In the genomic region with DNA sequence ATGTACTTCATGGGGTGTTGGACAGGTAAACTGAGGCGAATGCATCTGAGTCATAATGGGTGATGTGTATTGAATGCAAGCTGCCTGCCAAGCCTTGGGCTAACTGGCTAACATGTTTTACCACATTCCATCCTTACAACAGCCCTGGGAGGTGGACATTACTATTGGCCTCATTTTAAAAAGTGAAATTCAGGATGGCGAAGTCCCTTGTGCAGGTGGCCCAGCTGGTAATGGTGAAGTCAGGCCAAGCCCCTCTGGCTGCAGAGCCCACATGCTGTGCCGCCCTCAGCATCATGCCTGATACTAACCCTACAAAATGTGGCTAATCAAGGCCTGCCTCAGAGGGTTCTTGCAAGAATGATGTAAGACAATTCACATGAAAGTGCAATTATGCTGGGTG, we compare ENCODE assay signal across 2 cellular contexts.
TF ChIP-seq lines count a peak whose summit lies in the region.

No MANE protein-coding gene starts in this region.

TF ChIP-seq in Ishikawa, 13 proteins besides CTCF, POLR2A, EP300 and RAD21:
- TF ChIP-seq, protein P1, sequence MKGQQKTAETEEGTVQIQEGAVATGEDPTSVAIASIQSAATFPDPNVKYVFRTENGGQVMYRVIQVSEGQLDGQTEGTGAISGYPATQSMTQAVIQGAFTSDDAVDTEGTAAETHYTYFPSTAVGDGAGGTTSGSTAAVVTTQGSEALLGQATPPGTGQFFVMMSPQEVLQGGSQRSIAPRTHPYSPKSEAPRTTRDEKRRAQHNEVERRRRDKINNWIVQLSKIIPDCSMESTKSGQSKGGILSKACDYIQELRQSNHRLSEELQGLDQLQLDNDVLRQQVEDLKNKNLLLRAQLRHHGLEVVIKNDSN (IDR thresholded peaks at IDR 0.05), result no peak
- TF ChIP-seq EGR1 (IDR thresholded peaks at IDR 0.05), result no peak
- 0 out of 2 replicates have a peak, but pooled peaks have one; percentile 8 for TF ChIP-seq CEBPB (IDR thresholded peaks at IDR 0.05)
- peak; percentile 62; the same call in 1 of the 2 replicates for TF ChIP-seq YY1 (IDR thresholded peaks at IDR 0.05; ENCODE audit: low read depth)
- TF ChIP-seq TEAD4 (IDR thresholded peaks at IDR 0.05), result peak; percentile 85
- no peak for TF ChIP-seq TAF1 (IDR thresholded peaks at IDR 0.05; ENCODE audit: low read depth)
- TF ChIP-seq CREB1 (IDR thresholded peaks at IDR 0.05; ENCODE audit: low read depth), result no peak
- peak; percentile 73 for TF ChIP-seq NFIC (IDR thresholded peaks at IDR 0.05)
- peak; percentile 83 for TF ChIP-seq TCF12 (IDR thresholded peaks at IDR 0.05; ENCODE audit: low read depth)
- no peak; the same call in 1 of the 2 replicates for TF ChIP-seq FOXM1 (IDR thresholded peaks at IDR 0.05; ENCODE audit: borderline replicate concordance, low read depth)
- TF ChIP-seq, protein P2, sequence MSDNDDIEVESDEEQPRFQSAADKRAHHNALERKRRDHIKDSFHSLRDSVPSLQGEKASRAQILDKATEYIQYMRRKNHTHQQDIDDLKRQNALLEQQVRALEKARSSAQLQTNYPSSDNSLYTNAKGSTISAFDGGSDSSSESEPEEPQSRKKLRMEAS (IDR thresholded peaks at IDR 0.05), result peak; percentile 74
- TF ChIP-seq, protein P3, sequence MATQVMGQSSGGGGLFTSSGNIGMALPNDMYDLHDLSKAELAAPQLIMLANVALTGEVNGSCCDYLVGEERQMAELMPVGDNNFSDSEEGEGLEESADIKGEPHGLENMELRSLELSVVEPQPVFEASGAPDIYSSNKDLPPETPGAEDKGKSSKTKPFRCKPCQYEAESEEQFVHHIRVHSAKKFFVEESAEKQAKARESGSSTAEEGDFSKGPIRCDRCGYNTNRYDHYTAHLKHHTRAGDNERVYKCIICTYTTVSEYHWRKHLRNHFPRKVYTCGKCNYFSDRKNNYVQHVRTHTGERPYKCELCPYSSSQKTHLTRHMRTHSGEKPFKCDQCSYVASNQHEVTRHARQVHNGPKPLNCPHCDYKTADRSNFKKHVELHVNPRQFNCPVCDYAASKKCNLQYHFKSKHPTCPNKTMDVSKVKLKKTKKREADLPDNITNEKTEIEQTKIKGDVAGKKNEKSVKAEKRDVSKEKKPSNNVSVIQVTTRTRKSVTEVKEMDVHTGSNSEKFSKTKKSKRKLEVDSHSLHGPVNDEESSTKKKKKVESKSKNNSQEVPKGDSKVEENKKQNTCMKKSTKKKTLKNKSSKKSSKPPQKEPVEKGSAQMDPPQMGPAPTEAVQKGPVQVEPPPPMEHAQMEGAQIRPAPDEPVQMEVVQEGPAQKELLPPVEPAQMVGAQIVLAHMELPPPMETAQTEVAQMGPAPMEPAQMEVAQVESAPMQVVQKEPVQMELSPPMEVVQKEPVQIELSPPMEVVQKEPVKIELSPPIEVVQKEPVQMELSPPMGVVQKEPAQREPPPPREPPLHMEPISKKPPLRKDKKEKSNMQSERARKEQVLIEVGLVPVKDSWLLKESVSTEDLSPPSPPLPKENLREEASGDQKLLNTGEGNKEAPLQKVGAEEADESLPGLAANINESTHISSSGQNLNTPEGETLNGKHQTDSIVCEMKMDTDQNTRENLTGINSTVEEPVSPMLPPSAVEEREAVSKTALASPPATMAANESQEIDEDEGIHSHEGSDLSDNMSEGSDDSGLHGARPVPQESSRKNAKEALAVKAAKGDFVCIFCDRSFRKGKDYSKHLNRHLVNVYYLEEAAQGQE (IDR thresholded peaks at IDR 0.05; ENCODE audit: low read depth), result no peak
- no peak for TF ChIP-seq ZBTB7A (IDR thresholded peaks at IDR 0.05; ENCODE audit: low read depth)
TF ChIP-seq in Ishikawa: peak in this region for 6.

TF ChIP-seq in K562, 482 proteins besides CTCF, POLR2A, EP300 and RAD21 (continued from another document):
- TF ChIP-seq, protein P4, sequence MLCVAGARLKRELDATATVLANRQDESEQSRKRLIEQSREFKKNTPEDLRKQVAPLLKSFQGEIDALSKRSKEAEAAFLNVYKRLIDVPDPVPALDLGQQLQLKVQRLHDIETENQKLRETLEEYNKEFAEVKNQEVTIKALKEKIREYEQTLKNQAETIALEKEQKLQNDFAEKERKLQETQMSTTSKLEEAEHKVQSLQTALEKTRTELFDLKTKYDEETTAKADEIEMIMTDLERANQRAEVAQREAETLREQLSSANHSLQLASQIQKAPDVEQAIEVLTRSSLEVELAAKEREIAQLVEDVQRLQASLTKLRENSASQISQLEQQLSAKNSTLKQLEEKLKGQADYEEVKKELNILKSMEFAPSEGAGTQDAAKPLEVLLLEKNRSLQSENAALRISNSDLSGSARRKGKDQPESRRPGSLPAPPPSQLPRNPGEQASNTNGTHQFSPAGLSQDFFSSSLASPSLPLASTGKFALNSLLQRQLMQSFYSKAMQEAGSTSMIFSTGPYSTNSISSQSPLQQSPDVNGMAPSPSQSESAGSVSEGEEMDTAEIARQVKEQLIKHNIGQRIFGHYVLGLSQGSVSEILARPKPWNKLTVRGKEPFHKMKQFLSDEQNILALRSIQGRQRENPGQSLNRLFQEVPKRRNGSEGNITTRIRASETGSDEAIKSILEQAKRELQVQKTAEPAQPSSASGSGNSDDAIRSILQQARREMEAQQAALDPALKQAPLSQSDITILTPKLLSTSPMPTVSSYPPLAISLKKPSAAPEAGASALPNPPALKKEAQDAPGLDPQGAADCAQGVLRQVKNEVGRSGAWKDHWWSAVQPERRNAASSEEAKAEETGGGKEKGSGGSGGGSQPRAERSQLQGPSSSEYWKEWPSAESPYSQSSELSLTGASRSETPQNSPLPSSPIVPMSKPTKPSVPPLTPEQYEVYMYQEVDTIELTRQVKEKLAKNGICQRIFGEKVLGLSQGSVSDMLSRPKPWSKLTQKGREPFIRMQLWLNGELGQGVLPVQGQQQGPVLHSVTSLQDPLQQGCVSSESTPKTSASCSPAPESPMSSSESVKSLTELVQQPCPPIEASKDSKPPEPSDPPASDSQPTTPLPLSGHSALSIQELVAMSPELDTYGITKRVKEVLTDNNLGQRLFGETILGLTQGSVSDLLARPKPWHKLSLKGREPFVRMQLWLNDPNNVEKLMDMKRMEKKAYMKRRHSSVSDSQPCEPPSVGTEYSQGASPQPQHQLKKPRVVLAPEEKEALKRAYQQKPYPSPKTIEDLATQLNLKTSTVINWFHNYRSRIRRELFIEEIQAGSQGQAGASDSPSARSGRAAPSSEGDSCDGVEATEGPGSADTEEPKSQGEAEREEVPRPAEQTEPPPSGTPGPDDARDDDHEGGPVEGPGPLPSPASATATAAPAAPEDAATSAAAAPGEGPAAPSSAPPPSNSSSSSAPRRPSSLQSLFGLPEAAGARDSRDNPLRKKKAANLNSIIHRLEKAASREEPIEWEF (CRISPR knock-in tag; IDR thresholded peaks at IDR 0.05), result no peak
- TF ChIP-seq CTBP1 (IDR thresholded peaks at IDR 0.05; ENCODE audit: borderline replicate concordance) (no peak), RFX5 (IDR thresholded peaks at IDR 0.05; ENCODE audit: low read depth, low read length) (no peak), DPF2 (IDR thresholded peaks at IDR 0.05) (no peak), ASH1L (IDR thresholded peaks at IDR 0.05; ENCODE audit: borderline replicate concordance, low read depth, partially characterized antibody) (no peak), CREBBP (IDR thresholded peaks at IDR 0.05; ENCODE audit: low read depth, low read length) (no peak), PTBP1 (IDR thresholded peaks at IDR 0.05; ENCODE audit: low read depth, low read length) (no peak), NCOR1 (IDR thresholded peaks at IDR 0.05) (no peak), RNF2 (IDR thresholded peaks at IDR 0.05) (no peak), TCFL5 (CRISPR knock-in tag; conservative IDR thresholded peaks at IDR 0.05) (no peak), ELF2 (CRISPR knock-in tag; IDR thresholded peaks at IDR 0.05) (no peak)
- TF ChIP-seq, protein P2 (CRISPR knock-in tag; IDR thresholded peaks at IDR 0.05), result no peak
